In genomic region chr3:103919327-103919726, GRCh38 we compare ENCODE assay signal across 1 cellular context.
TF ChIP-seq lines count a peak whose summit lies in the region.

No MANE protein-coding gene starts in this region.

TF ChIP-seq in HepG2, 621 proteins besides CTCF, POLR2A, EP300 and RAD21 (continued from another document):
- no peak for TF ChIP-seq ZNF512 (CRISPR knock-in tag; IDR thresholded peaks at IDR 0.05)
- no peak for TF ChIP-seq ZNF704 (CRISPR knock-in tag; IDR thresholded peaks at IDR 0.05; ENCODE audit: borderline replicate concordance)
- no peak for TF ChIP-seq ZNF629 (CRISPR knock-in tag; conservative IDR thresholded peaks at IDR 0.05)
- TF ChIP-seq ZC3H4 (CRISPR knock-in tag; IDR thresholded peaks at IDR 0.05; ENCODE audit: borderline replicate concordance): no peak
- no peak for TF ChIP-seq ZNF136 (CRISPR knock-in tag; IDR thresholded peaks at IDR 0.05; ENCODE audit: low read depth)
- TF ChIP-seq TCF7L2 (IDR thresholded peaks at IDR 0.05; ENCODE audit: low read depth, low read length): no peak
- no peak for TF ChIP-seq ESRRA (CRISPR knock-in tag; IDR thresholded peaks at IDR 0.05; ENCODE audit: low read depth)
- no peak for TF ChIP-seq HOXA7 (CRISPR knock-in tag; IDR thresholded peaks at IDR 0.05)
- no peak for TF ChIP-seq KDM4B (CRISPR knock-in tag; IDR thresholded peaks at IDR 0.05)
